1 cellular context compared by ENCODE assay signal in genomic region chr18:26956894-26957293, GRCh38.
A peak's percentile ranks its signal among the peaks of the same experiment; 100 is the strongest.
TF ChIP-seq lines count a peak whose summit lies in the region.

No MANE protein-coding gene starts in this region.

TF ChIP-seq in WTC11, 78 proteins besides CTCF, POLR2A, EP300 and RAD21 (continued from another document):
- TF ChIP-seq, protein P1, sequence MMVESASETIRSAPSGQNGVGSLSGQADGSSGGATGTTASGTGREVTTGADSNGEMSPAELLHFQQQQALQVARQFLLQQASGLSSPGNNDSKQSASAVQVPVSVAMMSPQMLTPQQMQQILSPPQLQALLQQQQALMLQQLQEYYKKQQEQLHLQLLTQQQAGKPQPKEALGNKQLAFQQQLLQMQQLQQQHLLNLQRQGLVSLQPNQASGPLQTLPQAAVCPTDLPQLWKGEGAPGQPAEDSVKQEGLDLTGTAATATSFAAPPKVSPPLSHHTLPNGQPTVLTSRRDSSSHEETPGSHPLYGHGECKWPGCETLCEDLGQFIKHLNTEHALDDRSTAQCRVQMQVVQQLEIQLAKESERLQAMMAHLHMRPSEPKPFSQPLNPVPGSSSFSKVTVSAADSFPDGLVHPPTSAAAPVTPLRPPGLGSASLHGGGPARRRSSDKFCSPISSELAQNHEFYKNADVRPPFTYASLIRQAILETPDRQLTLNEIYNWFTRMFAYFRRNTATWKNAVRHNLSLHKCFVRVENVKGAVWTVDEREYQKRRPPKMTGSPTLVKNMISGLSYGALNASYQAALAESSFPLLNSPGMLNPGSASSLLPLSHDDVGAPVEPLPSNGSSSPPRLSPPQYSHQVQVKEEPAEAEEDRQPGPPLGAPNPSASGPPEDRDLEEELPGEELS (CRISPR knock-in tag; IDR thresholded peaks at IDR 0.05) = peak; percentile 78; the same call in 1 of the 2 replicates
- TF ChIP-seq FOXK1 (CRISPR knock-in tag; IDR thresholded peaks at IDR 0.05) = 0 out of 2 replicates have a peak, but pooled peaks have one; percentile 44
- peak; percentile 63; the same call in 1 of the 2 replicates for TF ChIP-seq ETV6 (CRISPR knock-in tag; IDR thresholded peaks at IDR 0.05)
- TF ChIP-seq ATF2 (CRISPR knock-in tag; IDR thresholded peaks at IDR 0.05; ENCODE audit: borderline replicate concordance, low read depth) = no peak
- TF ChIP-seq ESRRA (CRISPR knock-in tag; IDR thresholded peaks at IDR 0.05; ENCODE audit: borderline replicate concordance) = no peak
- TF ChIP-seq ZNF425 (CRISPR knock-in tag; conservative IDR thresholded peaks at IDR 0.05) = no peak
